ENCODE assay signal across 18 cellular contexts in the genomic region with DNA sequence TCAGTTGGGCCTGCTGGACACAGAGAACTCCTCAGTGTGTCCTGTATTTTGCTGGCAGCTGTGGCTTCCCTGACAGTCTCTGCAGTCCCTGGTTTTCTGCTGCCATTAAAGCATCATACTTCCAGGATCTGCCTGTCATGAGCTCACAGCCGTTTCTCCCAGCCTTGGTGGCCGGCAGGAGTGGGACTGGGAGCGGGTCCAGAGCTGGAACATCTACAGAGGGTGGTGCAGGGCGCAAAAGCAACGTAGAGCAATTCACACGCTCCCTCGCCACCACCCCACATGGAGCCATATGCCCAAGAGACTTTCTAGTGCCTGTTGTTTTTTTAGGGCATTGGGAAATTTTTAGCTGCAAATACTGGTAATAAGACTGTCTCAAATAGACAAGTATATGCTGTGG. TPM values are rescaled to one million over a fixed set of nuclear protein-coding genes. Genes with fewer than 3 reads are reported as not detected.
DNase-seq lines count a peak whose midpoint lies in the region; ATAC-seq and TF ChIP-seq lines count a peak whose summit lies in the region.
"Had no signal": no experiment of that assay in that cellular context is flagged by ENCODE, and none has a peak within 500 bp of the region (broad histone marks: within the 10 kb centered on the region; RNA-seq: fewer than 3 reads in every experiment).

No MANE protein-coding gene starts in this region.

- no peak for TF ChIP-seq CTCF in osteocyte (IDR thresholded peaks at IDR 0.05)
- no peak for TF ChIP-seq CTCF in uterus (IDR thresholded peaks at IDR 0.05)

- H3K27me3 ChIP-seq in uterus: no peaks in the 10 kb centered on the region

- intact Hi-C loops in cardiac septum (cut with DNase I): no loop called here
- intact Hi-C loops in uterus (cut with DNase I; ENCODE audit: low total_unique reads): no loop called here

- H3K4me3 Mint-ChIP-seq in osteocyte (ENCODE audit: unreplicated experiment): no peak overlapping the region
- H3K4me3 Mint-ChIP-seq: naive B cell had no signal

- peak overlapping the region; percentile 70 for H3K27ac Mint-ChIP-seq in osteocyte (ENCODE audit: unreplicated experiment)
- H3K27ac Mint-ChIP-seq: naive B cell had no signal

- peak; percentile 36 for DNase-seq in activated effector memory CD4-positive, alpha-beta T cell treated with anti-CD3 and anti-CD28 coated beads, Interleukin-2, amount 50 U/mL, for 16 hours
- DNase-seq in activated effector memory CD4-positive, alpha-beta T cell treated with Interleukin-2 at 50 U/mL for 16 hours: no peak
- DNase-seq in cardiac septum (ENCODE audit: low spot score): peak; percentile 75
- DNase-seq in osteocyte (ENCODE audit: extremely low spot score, unreplicated experiment): no peak
- DNase-seq in uterus: no peak
- no peak for DNase-seq in NCI-H187 (lab: John Stamatoyannopoulos, UW)
- no peak for DNase-seq in SK-N-DZ (ENCODE audit: low spot score)
- DNase-seq: activated gamma-delta T cell treated with Interleukin-2 at 50 U/mL for 16 hours, Calu3, Kasumi-1, naive B cell, NCI-H1105 treated with DMSO at 0.1 percent for 48 hours, NCI-H2227 treated with DMSO at 0.1 percent for 48 hours, SK-N-SH, T1000 had no signal

- H3K4me3 ChIP-seq in uterus: no peak overlapping the region
- H3K4me3 ChIP-seq: lung had no signal

- TF ChIP-seq POLR2A in uterus (IDR thresholded peaks at IDR 0.05): no peak

- no peaks in the 10 kb centered on the region for H3K27me3 Mint-ChIP-seq in osteocyte (ENCODE audit: unreplicated experiment)
- H3K27me3 Mint-ChIP-seq: naive B cell had no signal

- H3K4me1 ChIP-seq in uterus: no peaks in the 10 kb centered on the region
- H3K4me1 ChIP-seq: parathyroid adenoma had no signal

- H3K27ac ChIP-seq in uterus: peak overlapping the region; percentile 10 to 44
- H3K27ac ChIP-seq: parathyroid adenoma had no signal

- peaks cover 7% of the 10 kb centered on the region for H3K9me3 Mint-ChIP-seq in osteocyte (ENCODE audit: unreplicated experiment)

- peaks cover 34% of the 10 kb centered on the region for H3K36me3 Mint-ChIP-seq in osteocyte (ENCODE audit: unreplicated experiment)
- H3K36me3 Mint-ChIP-seq: naive B cell had no signal

- ATAC-seq in GM18520 (IDR thresholded peaks at IDR 0.05; ENCODE audit: unreplicated experiment): no peak

- H3K9me3 ChIP-seq in uterus: no peaks in the 10 kb centered on the region
- H3K9me3 ChIP-seq: SK-N-SH had no signal

- no peaks in the 10 kb centered on the region for H3K36me3 ChIP-seq in uterus

- peaks cover 51% of the 10 kb centered on the region for H3K4me1 Mint-ChIP-seq in osteocyte (ENCODE audit: unreplicated experiment)

RNA-seq across cellular contexts. Expression of gene ABTB1, which starts 33.6 kb away (rescaled TPM):
- 25.5 TPM for total RNA-seq in cardiac septum
- total RNA-seq in osteocyte: 69.8 and 73.4 TPM in 2 replicates
- 10 to 100 TPM; 14.4 to 42.8 (median 28.8) TPM for total RNA-seq in uterus
- 0.16 and 0.42 TPM in 2 replicates for polyA plus RNA-seq in SK-N-DZ (2014; cell fraction: cytosol; rRNA removed)
- polyA plus RNA-seq in SK-N-DZ (2014; cell fraction: nucleus; rRNA removed): 5.8 and 20.0 TPM in 2 replicates

Comparison
In these comparisons a context has a peak if more than half of its experiments do, and no peak if none do; other contexts are left out.
1. DNase-seq: peak in activated effector memory CD4-positive, alpha-beta T cell treated with anti-CD3 and anti-CD28 coated beads, Interleukin-2, amount 50 U/mL, for 16 hours (single experiment) and cardiac septum (single experiment); none in activated effector memory CD4-positive, alpha-beta T cell treated with Interleukin-2 at 50 U/mL for 16 hours (single experiment), osteocyte (single experiment), uterus (0 of 2), NCI-H187 (0 of 2) and SK-N-DZ (single experiment).